8 cellular contexts compared by ENCODE assay signal in the genomic region with DNA sequence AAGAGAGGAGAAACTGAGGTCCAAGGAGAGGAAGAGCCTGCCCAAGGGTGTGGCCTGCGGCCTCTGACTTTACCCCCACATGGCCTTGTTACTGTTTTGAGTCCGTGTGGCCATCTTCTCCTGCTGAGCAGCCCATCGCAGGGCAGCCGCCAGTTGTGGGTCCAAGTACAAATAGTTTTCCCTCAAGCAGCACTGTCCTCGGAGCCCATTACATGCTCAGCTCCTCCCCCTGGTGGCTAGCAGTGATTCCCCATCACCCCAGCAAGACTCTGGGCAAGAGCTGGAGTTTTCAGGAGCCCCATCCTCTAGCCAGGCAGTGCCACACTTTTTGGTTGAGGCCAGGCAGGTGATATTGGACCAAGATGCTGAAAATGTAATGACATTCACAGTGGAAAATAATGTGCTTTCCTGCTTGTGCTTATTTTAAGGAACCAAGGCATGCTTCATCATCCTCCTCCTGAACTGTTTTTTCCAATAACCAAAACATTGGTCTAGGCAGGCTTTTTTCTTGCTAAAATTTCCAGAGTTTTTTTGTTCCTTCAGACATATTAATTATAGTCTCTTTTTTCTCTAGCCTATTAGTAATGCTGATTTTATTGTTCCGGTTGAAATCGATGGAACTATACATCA. TPM values are rescaled to one million over a fixed set of nuclear protein-coding genes. Genes with fewer than 3 reads are reported as not detected.
DNase-seq lines count a peak whose midpoint lies in the region; ATAC-seq and TF ChIP-seq lines count a peak whose summit lies in the region.

No MANE protein-coding gene starts in this region.

- POLR2A ChIA-PET in A673 (lab: Charles Lee; ENCODE audit: low non-redundant PET): no interaction called here

- intact Hi-C loops in A673 (cut with micrococcal nuclease; ENCODE audit: unreplicated experiment) (loop anchor here (1.0 kb wide), 1 partner anchor 112 kb away; no protein-coding TSS in a partner anchor), left cardiac atrium (cut with DNase I) (loop anchor here (2.0 kb wide), 1 partner anchor 113 kb away; no protein-coding TSS in a partner anchor)

- DNase-seq in A673 (ENCODE audit: low spot score) (peak; percentile 63), SK-N-DZ (ENCODE audit: low spot score) (peak; percentile 51), left cardiac atrium (peak; percentile 75), retina (peak; percentile 59)
- peak; percentile 60 for DNase-seq in activated naive CD4-positive, alpha-beta T cell treated with anti-CD3 and anti-CD28 coated beads, Interleukin-2, amount 50 U/mL, for 16 hours

- H3K27ac ChIP-seq in A673 (ENCODE audit: low read depth, low read length, poor library complexity, severe bottlenecking): no peak overlapping the region

- H3K27me3 ChIP-seq in A673 (replicated peaks; ENCODE audit: insufficient read depth, low read depth, low read length, poor library complexity): no peaks in the 10 kb centered on the region

- no TSS peak for BruUV-seq in A673 (replicated peaks; lab: Mats Ljungman, UMichigan)

- peak; percentile 72 for TF ChIP-seq CTCF in A673 (conservative IDR thresholded peaks at IDR 0.05; ENCODE audit: low read depth, low read length)

- H3K4me1 ChIP-seq in A673 (ENCODE audit: insufficient read depth, low read length, poor library complexity, severe bottlenecking): peaks cover 13% of the 10 kb centered on the region

- CTCF ChIA-PET in A673 (lab: Charles Lee): interaction anchor here (0.7 to 1.8 kb wide), 5 partner anchors 11 to 112 kb away, joined by 3 to 14 read pairs (median 3); no protein-coding TSS in a partner anchor

- H3K4me3 ChIP-seq in A673 (ENCODE audit: low read depth, low read length, poor library complexity, severe bottlenecking): no peak overlapping the region

- ATAC-seq in GM18498 (IDR thresholded peaks at IDR 0.05; ENCODE audit: unreplicated experiment) (peak; percentile 83), HG03196 (IDR thresholded peaks at IDR 0.05; ENCODE audit: unreplicated experiment) (peak; percentile 61), left cardiac atrium (peak; percentile 74 to 84), HG03045 (IDR thresholded peaks at IDR 0.05; ENCODE audit: unreplicated experiment) (no peak)

- no peaks in the 10 kb centered on the region for H3K36me3 ChIP-seq in A673 (ENCODE audit: insufficient read depth, low read length, poor library complexity, severe bottlenecking)

- H3K9me3 ChIP-seq in A673 (ENCODE audit: low read depth, low read length, poor library complexity, severe bottlenecking): no peaks in the 10 kb centered on the region

RNA-seq across cellular contexts. Expression of a gene that starts 23.2 kb away (rescaled TPM):
- total RNA-seq in A673 (2021) (2.9 and 4.2 TPM in 2 replicates), left cardiac atrium (1 to 10 TPM; 6.1 to 6.2 TPM)
- polyA plus RNA-seq in SK-N-DZ (2014; cell fraction: cytosol; rRNA removed): 8.1 and 11.4 TPM in 2 replicates
- 30.2 and 30.8 TPM in 2 replicates for polyA plus RNA-seq in SK-N-DZ (2014; cell fraction: nucleus; rRNA removed)
